In genomic region chr7:595621-596010, GRCh38 we compare ENCODE assay signal across 21 cellular contexts.
DNase-seq lines count a peak whose midpoint lies in the region; ATAC-seq and FAIRE-seq lines count a peak whose summit lies in the region.
"Had no signal": no experiment of that assay in that cellular context is flagged by ENCODE, and none has a peak within 500 bp of the region (broad histone marks: within the 10 kb centered on the region; RNA-seq: fewer than 3 reads in every experiment).

No MANE protein-coding gene starts in this region.

- H3K27me3 Mint-ChIP-seq in activated naive CD4-positive, alpha-beta T cell treated with anti-CD3 and anti-CD28 coated beads, Interleukin-2, amount 50 U/mL, for 24 hours: no peaks in the 10 kb centered on the region
- peaks cover 0 to 7% of the 10 kb centered on the region in 2 donors for H3K27me3 Mint-ChIP-seq in natural killer cell treated with Interleukin-12 subunit alpha and Interleukin-12 subunit beta and Interleukin-15 and Interleukin-18, amount 100 ng/mL, for 72 hours

- no peak overlapping the region for H3K4me3 Mint-ChIP-seq in activated naive CD4-positive, alpha-beta T cell treated with anti-CD3 and anti-CD28 coated beads, Interleukin-2, amount 50 U/mL, for 24 hours
- H3K4me3 Mint-ChIP-seq in natural killer cell treated with Interleukin-12 subunit alpha and Interleukin-12 subunit beta and Interleukin-15 and Interleukin-18, amount 100 ng/mL, for 72 hours: no peak overlapping the region

- no peaks in the 10 kb centered on the region for H3K9me3 Mint-ChIP-seq in activated naive CD4-positive, alpha-beta T cell treated with anti-CD3 and anti-CD28 coated beads, Interleukin-2, amount 50 U/mL, for 24 hours
- H3K9me3 Mint-ChIP-seq in natural killer cell treated with Interleukin-12 subunit alpha and Interleukin-12 subunit beta and Interleukin-15 and Interleukin-18, amount 100 ng/mL, for 72 hours: no peaks in the 10 kb centered on the region

- DNase-seq in activated CD8-positive, alpha-beta memory T cell treated with anti-CD3 and anti-CD28 coated beads, Interleukin-2, amount 50 U/mL, for 4 hours: peak; percentile 46
- no peak for DNase-seq in activated CD8-positive, alpha-beta memory T cell treated with anti-CD3 and anti-CD28 coated beads for 24 hours
- no peak for DNase-seq in GM18507 (ENCODE audit: extremely low spot score, insufficient read length, low read depth)
- no peak for DNase-seq in natural killer cell treated with Interleukin-12 subunit alpha and Interleukin-12 subunit beta and Interleukin-15 and Interleukin-18, amount 100 ng/mL, for 72 hours (ENCODE audit: low spot score)
- no peak for DNase-seq in NCI-H2196 treated with DMSO at 0.1 percent for 48 hours (lab: John Stamatoyannopoulos, UW; ENCODE audit: unreplicated experiment)
- DNase-seq in NCI-H69 (lab: John Stamatoyannopoulos, UW): no peak
- DNase-seq: C1 segment of cervical spinal cord, GF-D8, H7, mammary epithelial cell, NCI-H1092 treated with DMSO at 0.1 percent for 48 hours, NCI-H524, ovary, SW 1271 had no signal

- ATAC-seq in natural killer cell treated with Interleukin-12 subunit alpha and Interleukin-12 subunit beta and Interleukin-15 and Interleukin-18, amount 100 ng/mL, for 72 hours: peak; percentile 73 to 76
- ATAC-seq in GM18868 (IDR thresholded peaks at IDR 0.05; ENCODE audit: unreplicated experiment): no peak
- ATAC-seq: A549, right cardiac atrium had no signal

- H3K27ac Mint-ChIP-seq in activated naive CD4-positive, alpha-beta T cell treated with anti-CD3 and anti-CD28 coated beads, Interleukin-2, amount 50 U/mL, for 24 hours: peak overlapping the region; percentile 51
- no peak overlapping the region for H3K27ac Mint-ChIP-seq in natural killer cell treated with Interleukin-12 subunit alpha and Interleukin-12 subunit beta and Interleukin-15 and Interleukin-18, amount 100 ng/mL, for 72 hours

- peaks cover 11% of the 10 kb centered on the region for H3K36me3 Mint-ChIP-seq in activated naive CD4-positive, alpha-beta T cell treated with anti-CD3 and anti-CD28 coated beads, Interleukin-2, amount 50 U/mL, for 24 hours
- no peaks in the 10 kb centered on the region for H3K36me3 Mint-ChIP-seq in natural killer cell treated with Interleukin-12 subunit alpha and Interleukin-12 subunit beta and Interleukin-15 and Interleukin-18, amount 100 ng/mL, for 72 hours

- FAIRE-seq in GM18507 (lab: Jason Lieb, UNC): peak; percentile 31
- FAIRE-seq: A549, endothelial cell of umbilical vein, keratinocyte, TTC549 had no signal

- H3K4me1 Mint-ChIP-seq in activated naive CD4-positive, alpha-beta T cell treated with anti-CD3 and anti-CD28 coated beads, Interleukin-2, amount 50 U/mL, for 24 hours: peaks cover 31% of the 10 kb centered on the region
- peaks cover 8 to 35% of the 10 kb centered on the region in 2 donors for H3K4me1 Mint-ChIP-seq in natural killer cell treated with Interleukin-12 subunit alpha and Interleukin-12 subunit beta and Interleukin-15 and Interleukin-18, amount 100 ng/mL, for 72 hours (ENCODE audit: low read depth in 2 of 2)
